16 cellular contexts compared by ENCODE assay signal in the genomic region with DNA sequence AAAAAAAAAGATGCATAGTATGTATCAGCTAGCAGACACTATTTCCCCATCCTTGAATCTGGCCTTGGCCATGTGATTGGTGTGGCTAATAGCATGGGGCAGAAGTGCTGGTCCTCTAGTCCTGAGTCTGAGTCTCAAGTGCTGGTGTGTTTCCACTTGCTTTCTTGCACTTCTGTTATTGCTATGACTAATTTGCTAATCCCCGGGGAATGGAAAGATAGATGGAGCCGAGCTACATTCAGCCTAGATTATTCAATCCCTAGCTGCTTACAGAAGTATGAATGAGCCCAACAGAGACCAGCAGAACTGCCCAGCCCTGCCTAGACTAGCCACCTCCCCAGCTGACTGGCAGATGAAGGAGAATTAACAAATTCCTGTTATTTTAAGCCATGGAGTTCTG. TPM values are rescaled to one million over a fixed set of nuclear protein-coding genes. Genes with fewer than 3 reads are reported as not detected.
DNase-seq lines count a peak whose midpoint lies in the region; ATAC-seq and TF ChIP-seq lines count a peak whose summit lies in the region.
"Had no signal": no experiment of that assay in that cellular context is flagged by ENCODE, and none has a peak within 500 bp of the region (broad histone marks: within the 10 kb centered on the region; RNA-seq: fewer than 3 reads in every experiment).

No MANE protein-coding gene starts in this region.

- peak; percentile 40 for ATAC-seq in GM21786 (IDR thresholded peaks at IDR 0.05; ENCODE audit: unreplicated experiment)
- ATAC-seq in GM19467 (IDR thresholded peaks at IDR 0.05; ENCODE audit: unreplicated experiment) = no peak

- TF ChIP-seq EP300 in sigmoid colon (IDR thresholded peaks at IDR 0.05) = no peak

- intact Hi-C loops in sigmoid colon (cut with DNase I) = loop anchor here (5.0 to 10.0 kb wide), 2 partner anchors 122 to 1709 kb away; no protein-coding TSS in a partner anchor

- H3K36me3 ChIP-seq in sigmoid colon = no peaks in the 10 kb centered on the region
- H3K36me3 ChIP-seq: neutrophil had no signal

- TF ChIP-seq POLR2A in sigmoid colon (IDR thresholded peaks at IDR 0.05) = no peak

- peaks cover 0 to 21% (median 17%) of the 10 kb centered on the region in 4 donors for H3K4me1 ChIP-seq in sigmoid colon
- H3K4me1 ChIP-seq: testis had no signal

- DNase-seq in NCI-H524 treated with DMSO at 0.1 percent for 48 hours (lab: John Stamatoyannopoulos, UW) = peak; percentile 27
- peak; percentile 42 for DNase-seq in epithelial cell of esophagus (ENCODE audit: low read depth)
- DNase-seq in skeletal muscle cell (ENCODE audit: low read depth) = peak; percentile 53
- no peak for DNase-seq in sigmoid colon
- DNase-seq in NCI-H187 (lab: John Stamatoyannopoulos, UW) = no peak
- DNase-seq: activated T-cell treated with anti-CD3 and anti-CD28 coated beads for 4 hours, amygdala, endodermal cell, KBM-7, NCI-H2081 treated with DMSO at 0.1 percent for 48 hours, testis had no signal

- no peaks in the 10 kb centered on the region for H3K27me3 ChIP-seq in sigmoid colon
- H3K27me3 ChIP-seq: testis had no signal

- TF ChIP-seq CTCF in epithelial cell of esophagus (IDR thresholded peaks at IDR 0.05; ENCODE audit: insufficient read depth, low read depth, low read length, missing control alignments) (no peak), sigmoid colon (IDR thresholded peaks at IDR 0.05) (no peak)

- H3K27ac ChIP-seq in sigmoid colon = no peak overlapping the region
- H3K27ac ChIP-seq: neutrophil, skin epidermis, testis had no signal

- WGBS in sigmoid colon, 2 donors = 76% methylated on average over 2 of the region's 2 CpGs

- no peak overlapping the region for H3K4me3 ChIP-seq in epithelial cell of esophagus (ENCODE audit: low read length)
- no peak overlapping the region for H3K4me3 ChIP-seq in skeletal muscle cell (ENCODE audit: low read depth, low read length)
- H3K4me3 ChIP-seq in sigmoid colon = no peak overlapping the region
- H3K4me3 ChIP-seq: lung, skin epidermis, testis had no signal

- H3K9me3 ChIP-seq in sigmoid colon = peaks cover 0 to 6% (median 2%) of the 10 kb centered on the region in 4 donors
- H3K9me3 ChIP-seq: neutrophil, testis had no signal

RNA-seq across cellular contexts. Expression of gene SYPL1, which starts 53.2 kb away (rescaled TPM):
- 100 to 1,000 TPM in 3 of 4 donors, 10 to 100 TPM in 1; 99.5 to 184 (median 144) TPM for total RNA-seq in sigmoid colon
- 10 to 100 TPM; 21.0 to 84.0 (median 24.3) TPM for polyA plus RNA-seq in sigmoid colon

Comparison
In these comparisons a context has a peak if more than half of its experiments do, and no peak if none do; other contexts are left out.
1. DNase-seq: peak in NCI-H524 treated with DMSO at 0.1 percent for 48 hours (single experiment), epithelial cell of esophagus (single experiment) and skeletal muscle cell (single experiment); none in sigmoid colon (single experiment) and NCI-H187 (0 of 2).